8 cellular contexts compared by ENCODE assay signal in the genomic region with DNA sequence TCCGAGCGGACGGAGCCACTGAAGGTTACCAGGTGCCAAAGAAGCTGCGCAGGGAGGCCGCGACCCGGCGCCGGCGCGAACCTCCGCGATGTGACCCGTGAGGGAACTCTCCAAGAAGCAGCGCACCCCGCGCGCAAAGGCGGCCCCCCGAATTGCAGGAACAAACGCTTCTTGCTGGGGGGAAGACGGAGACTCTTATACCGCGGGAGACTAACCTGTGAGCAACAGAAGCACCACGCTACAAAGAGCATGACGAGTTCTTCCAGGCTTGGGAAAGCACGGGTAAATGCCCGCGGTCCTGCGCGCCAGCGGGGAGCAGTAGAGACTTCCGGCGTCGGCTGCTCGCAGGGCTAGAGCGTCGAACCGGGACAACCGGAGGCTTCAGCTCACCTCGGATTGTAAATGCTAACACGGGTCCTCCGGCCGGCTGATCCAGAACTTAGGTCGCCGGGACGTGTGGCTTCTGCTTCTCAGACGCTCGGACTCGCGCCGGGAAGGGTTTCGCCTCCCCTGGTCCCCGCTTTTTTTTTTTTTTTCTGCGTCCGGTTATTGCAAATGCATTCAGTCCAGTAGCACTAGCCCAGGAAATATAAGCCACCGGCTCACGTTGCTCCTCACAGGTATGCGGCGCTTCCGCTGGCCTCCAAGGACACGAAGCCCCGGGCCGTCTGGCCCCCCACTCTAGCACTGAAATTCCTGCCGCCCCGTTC. TPM values are rescaled to one million over a fixed set of nuclear protein-coding genes. Genes with fewer than 3 reads are reported as not detected.
DNase-seq lines count a peak whose midpoint lies in the region; ATAC-seq and TF ChIP-seq lines count a peak whose summit lies in the region.

A gene with protein sequence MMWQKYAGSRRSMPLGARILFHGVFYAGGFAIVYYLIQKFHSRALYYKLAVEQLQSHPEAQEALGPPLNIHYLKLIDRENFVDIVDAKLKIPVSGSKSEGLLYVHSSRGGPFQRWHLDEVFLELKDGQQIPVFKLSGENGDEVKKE (minus strand): TSS at position 310 of the 710 bp plus-strand sequence. CDS start 80,909 bp downstream, outside the sequence.

- H3K27me3 Mint-ChIP-seq in chondrocyte (ENCODE audit: low read depth): peaks cover 7% of the 10 kb centered on the region

- no peaks in the 10 kb centered on the region for H3K9me3 Mint-ChIP-seq in chondrocyte (ENCODE audit: low read depth)

- no peaks in the 10 kb centered on the region for H3K4me1 ChIP-seq in BE2C

- TF ChIP-seq CTCF in BE2C (IDR thresholded peaks at IDR 0.05; ENCODE audit: low read depth, low read length): no peak
- peak; percentile 44 for TF ChIP-seq CTCF in chondrocyte (IDR thresholded peaks at IDR 0.05)
- TF ChIP-seq CTCF in kidney epithelial cell (IDR thresholded peaks at IDR 0.05; ENCODE audit: insufficient read depth, low read length, poor library complexity, severe bottlenecking): no peak

- no peaks in the 10 kb centered on the region for H3K9me3 ChIP-seq in BE2C

- H3K36me3 Mint-ChIP-seq in chondrocyte (ENCODE audit: low read depth): no peaks in the 10 kb centered on the region

- TF ChIP-seq POLR2A in GM19193 (IDR thresholded peaks at IDR 0.05; ENCODE audit: extremely low read depth, insufficient read depth, insufficient read length): peak; percentile 94

- H3K4me1 Mint-ChIP-seq in chondrocyte (ENCODE audit: low read depth): peaks cover 41% of the 10 kb centered on the region

- H3K4me3 ChIP-seq in BE2C (ENCODE audit: low read depth, low read length) (peak within 1 kb of the TSS; percentile 97), kidney epithelial cell (ENCODE audit: low read depth, low read length) (peak within 1 kb of the TSS; percentile 75)

- DNase-seq in BE2C: peak; percentile 86
- peak; percentile 76 for DNase-seq in NCI-H510A (lab: John Stamatoyannopoulos, UW)
- peak; percentile 69 to 71 for DNase-seq in activated CD4-positive, alpha-beta T cell treated with anti-CD3 and anti-CD28 coated beads for 24 hours (ENCODE audit: low read depth in 2 of 2)
- DNase-seq in chondrocyte (ENCODE audit: low spot score): no peak
- peak; percentile 78 for DNase-seq in kidney epithelial cell (ENCODE audit: low read depth)
- peak; percentile 88 for DNase-seq in stimulated activated CD4-positive, alpha-beta T cell treated with anti-CD3 and anti-CD28 coated beads, Interleukin-15, amount 100 ng/mL, for 24 hours

- H3K27ac Mint-ChIP-seq in chondrocyte (ENCODE audit: unreplicated experiment): peak within 1 kb of the TSS; percentile 92

- peak; percentile 88 for ATAC-seq in HG03432 (IDR thresholded peaks at IDR 0.05; ENCODE audit: unreplicated experiment)

- peak within 1 kb of the TSS; percentile 88 for H3K4me3 Mint-ChIP-seq in chondrocyte (ENCODE audit: unreplicated experiment)

- H3K36me3 ChIP-seq in BE2C: no peaks in the 10 kb centered on the region
- H3K36me3 ChIP-seq in kidney epithelial cell (ENCODE audit: control insufficient read depth, insufficient read depth, low read length): no peaks in the 10 kb centered on the region

- H3K27me3 ChIP-seq in BE2C (no peaks in the 10 kb centered on the region), kidney epithelial cell (ENCODE audit: control insufficient read depth, insufficient read depth, low read length) (no peaks in the 10 kb centered on the region)

RNA-seq across cellular contexts. Expression of the gene that starts here (rescaled TPM):
- polyA plus RNA-seq in BE2C (2012; ENCODE audit: insufficient read depth, insufficient read length, low read depth): 48.0 TPM
- 31.4 to 36.6 TPM (median 33.5 TPM) in 3 replicates for total RNA-seq in chondrocyte
- 49.5 and 67.1 TPM in 2 replicates for total RNA-seq in kidney epithelial cell
